Comparison of ENCODE assay signal across 10 cellular contexts in genomic region chr13:89066868-89067466, GRCh38.
A peak's percentile ranks its signal among the peaks of the same experiment; 100 is the strongest.
DNase-seq lines count a peak whose midpoint lies in the region; ATAC-seq and TF ChIP-seq lines count a peak whose summit lies in the region.
"Had no signal": no experiment of that assay in that cellular context is flagged by ENCODE, and none has a peak within 500 bp of the region (broad histone marks: within the 10 kb centered on the region; RNA-seq: fewer than 3 reads in every experiment).

No MANE protein-coding gene starts in this region.

- H3K4me1 ChIP-seq in NT2/D1 (ENCODE audit: insufficient read depth, insufficient read length) = no peaks in the 10 kb centered on the region
- H3K4me1 ChIP-seq in naive thymus-derived CD4-positive, alpha-beta T cell (ENCODE audit: control insufficient read depth in 2 of 2, insufficient read depth in 2 of 2, low read length in 2 of 2) = no peaks in the 10 kb centered on the region
- H3K4me1 ChIP-seq: BLaER1 had no signal

- intact Hi-C loops in naive thymus-derived CD4-positive, alpha-beta T cell (cut with micrococcal nuclease) = loop anchor here (2.0 to 5.0 kb wide), 2 partner anchors 1385 to 1396 kb away; partner anchors contain the start of gene SLITRK5 (in 1 of the 2)

- POLR2A ChIA-PET in naive thymus-derived CD4-positive, alpha-beta T cell (lab: Charles Lee) = no interaction called here

- no peak overlapping the region for H3K27ac Mint-ChIP-seq in naive thymus-derived CD4-positive, alpha-beta T cell

- CTCF ChIA-PET in naive thymus-derived CD4-positive, alpha-beta T cell (lab: Charles Lee) = interaction anchor here (0.6 kb wide), 1 partner anchor 10 kb away, joined by 3 read pairs; no protein-coding TSS in a partner anchor

- peak; percentile 13 for DNase-seq in NCI-H510A treated with DMSO at 0.1 percent for 48 hours (lab: John Stamatoyannopoulos, UW)
- no peak for DNase-seq in NCI-H510A (lab: John Stamatoyannopoulos, UW)
- DNase-seq in NT2/D1 (ENCODE audit: low read depth, low spot score) = peak; percentile 60
- DNase-seq in cardiac fibroblast (ENCODE audit: low read depth in 2 of 2) = peak; percentile 8 to 43
- peak in 3 of 9 donors; percentile 1 to 52 (median 1) for DNase-seq in naive thymus-derived CD4-positive, alpha-beta T cell
- DNase-seq in T-helper 9 cell = no peak
- no peak for DNase-seq in T1000 (lab: John Stamatoyannopoulos, UW)

- no peak overlapping the region for H3K4me3 Mint-ChIP-seq in naive thymus-derived CD4-positive, alpha-beta T cell

- no peaks in the 10 kb centered on the region for H3K9me3 ChIP-seq in NT2/D1 (ENCODE audit: insufficient read depth, low read length)
- no peaks in the 10 kb centered on the region for H3K9me3 ChIP-seq in naive thymus-derived CD4-positive, alpha-beta T cell (ENCODE audit: control insufficient read depth in 2 of 3, low read length in 3 of 3)
- H3K9me3 ChIP-seq: BLaER1 had no signal

- H3K27me3 Mint-ChIP-seq in naive thymus-derived CD4-positive, alpha-beta T cell = no peaks in the 10 kb centered on the region

- H3K36me3 ChIP-seq in NT2/D1 (ENCODE audit: insufficient read depth, insufficient read length, low read length) = no peaks in the 10 kb centered on the region
- H3K36me3 ChIP-seq in naive thymus-derived CD4-positive, alpha-beta T cell (ENCODE audit: control insufficient read depth in 2 of 3, insufficient read depth in 3 of 3, low read length in 3 of 3) = no peaks in the 10 kb centered on the region
- H3K36me3 ChIP-seq: BLaER1 had no signal

- ATAC-seq in HG03196 (IDR thresholded peaks at IDR 0.05; ENCODE audit: unreplicated experiment) = peak; percentile 75
- ATAC-seq in naive thymus-derived CD4-positive, alpha-beta T cell = peak; percentile 57

- H3K27ac ChIP-seq in naive thymus-derived CD4-positive, alpha-beta T cell (ENCODE audit: low read depth, low read length) = no peak overlapping the region
- H3K27ac ChIP-seq: BLaER1, skin epidermis had no signal

- H3K9ac ChIP-seq in NT2/D1 (ENCODE audit: insufficient read length, low read depth) = no peak overlapping the region
- H3K9ac ChIP-seq: BLaER1 had no signal

- no peaks in the 10 kb centered on the region for H3K27me3 ChIP-seq in NT2/D1 (ENCODE audit: insufficient read depth, insufficient read length)
- H3K27me3 ChIP-seq in naive thymus-derived CD4-positive, alpha-beta T cell (ENCODE audit: control insufficient read depth in 2 of 2, insufficient read depth in 2 of 2, low read length in 2 of 2) = no peaks in the 10 kb centered on the region
- H3K27me3 ChIP-seq: BLaER1 had no signal

- no peaks in the 10 kb centered on the region for H3K4me1 Mint-ChIP-seq in naive thymus-derived CD4-positive, alpha-beta T cell

- peaks cover 0 to 7% (median 0%) of the 10 kb centered on the region in 11 donors for H3K9me3 Mint-ChIP-seq in naive thymus-derived CD4-positive, alpha-beta T cell

- H3K36me3 Mint-ChIP-seq in naive thymus-derived CD4-positive, alpha-beta T cell = no peaks in the 10 kb centered on the region

- no peak overlapping the region for H3K4me3 ChIP-seq in NT2/D1 (ENCODE audit: insufficient read length, low read depth)
- no peak overlapping the region for H3K4me3 ChIP-seq in cardiac fibroblast (replicated peaks in 1 of 2; ENCODE audit: low read depth in 2 of 2, low read length in 2 of 2)
- no peak overlapping the region for H3K4me3 ChIP-seq in naive thymus-derived CD4-positive, alpha-beta T cell (ENCODE audit: low read length)
- H3K4me3 ChIP-seq: BLaER1, skin epidermis had no signal

- peak; percentile 4 for TF ChIP-seq CTCF in cardiac fibroblast (IDR thresholded peaks at IDR 0.05; ENCODE audit: low read depth, low read length)

Comparison
In these comparisons a context has a peak if more than half of its experiments do, and no peak if none do; other contexts are left out.
1. DNase-seq: peak in NCI-H510A treated with DMSO at 0.1 percent for 48 hours (single experiment), NT2/D1 (single experiment) and cardiac fibroblast (2 of 2); none in NCI-H510A (single experiment), T-helper 9 cell (single experiment) and T1000 (single experiment).